In the genomic region with DNA sequence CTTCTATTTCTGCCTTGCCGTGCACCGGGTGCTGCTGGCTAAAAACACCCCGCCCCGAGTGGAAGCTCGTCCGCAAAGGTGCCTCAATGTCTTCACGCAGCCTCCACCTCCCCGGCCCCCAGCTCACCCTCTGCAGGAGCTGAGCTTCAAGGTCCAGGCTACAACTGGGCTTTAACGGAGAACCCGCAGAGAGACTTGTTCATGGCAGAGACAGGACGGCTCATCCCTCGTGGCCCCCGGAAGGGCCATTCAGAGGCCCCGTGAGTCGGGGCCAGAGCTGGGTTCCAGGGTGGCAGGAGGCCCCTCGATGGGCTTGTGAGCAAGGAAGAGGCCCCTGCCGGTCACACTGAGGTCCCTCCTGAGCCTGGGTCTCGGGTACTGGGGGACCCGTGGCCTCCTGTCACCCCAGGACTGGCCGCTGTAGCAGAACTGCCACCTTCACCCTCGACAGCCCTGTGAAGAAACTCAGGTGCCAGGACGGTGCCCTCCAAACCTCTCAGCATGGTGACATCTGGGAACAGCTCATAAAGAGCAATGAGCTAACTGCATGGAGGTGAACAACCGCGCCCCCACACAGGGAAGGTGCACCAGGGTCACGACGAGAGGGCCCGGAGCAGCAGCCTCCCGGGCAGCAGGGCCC, we compare ENCODE assay signal across 15 cellular contexts.
"Had no signal": no experiment of that assay in that cellular context is flagged by ENCODE, and none has a peak within 500 bp of the region (broad histone marks: within the 10 kb centered on the region; RNA-seq: fewer than 3 reads in every experiment).

No MANE protein-coding gene starts in this region.

- H3K4me1 ChIP-seq: breast epithelium had no signal

- DNase-seq: activated CD4-positive, alpha-beta T cell treated with anti-CD3 and anti-CD28 coated beads for 36 hours; activated naive CD4-positive, alpha-beta T cell treated with anti-CD3 and anti-CD28 coated beads, Interleukin-2, amount 10 ng/mL, durations not matched to agents 7 days and 5 days; left cardiac atrium; mammary epithelial cell; naive B cell; retina; stimulated activated CD4-positive, alpha-beta T cell treated with anti-CD3 and anti-CD28 coated beads, Interleukin-4, amount 100 ng/mL, for 4 hours; stimulated activated CD8-positive, alpha-beta memory T cell treated with anti-CD3 and anti-CD28 coated beads, Interleukin-4, amount 100 ng/mL, for 48 hours had no signal

- H3K27ac ChIP-seq: ascending aorta, breast epithelium, neutrophil, skin epidermis, suprapubic skin, VCaP had no signal

- H3K4me3 ChIP-seq: ascending aorta, breast epithelium, skin epidermis, suprapubic skin had no signal

- H3K27me3 ChIP-seq: ascending aorta, breast epithelium, neutrophil, suprapubic skin had no signal

- H3K9me3 ChIP-seq: ascending aorta, breast epithelium, neutrophil, suprapubic skin had no signal

- ATAC-seq: activated CD4-positive, alpha-beta T cell treated with anti-CD3 and anti-CD28 coated beads for 36 hours; activated T-helper 17 cell treated with anti-CD3 and anti-CD28 coated beads, Interleukin-2, amount 50 U/mL, for 72 hours; left cardiac atrium had no signal

- H3K36me3 ChIP-seq: breast epithelium had no signal
